ENCODE assay signal across 8 cellular contexts in the genomic region with DNA sequence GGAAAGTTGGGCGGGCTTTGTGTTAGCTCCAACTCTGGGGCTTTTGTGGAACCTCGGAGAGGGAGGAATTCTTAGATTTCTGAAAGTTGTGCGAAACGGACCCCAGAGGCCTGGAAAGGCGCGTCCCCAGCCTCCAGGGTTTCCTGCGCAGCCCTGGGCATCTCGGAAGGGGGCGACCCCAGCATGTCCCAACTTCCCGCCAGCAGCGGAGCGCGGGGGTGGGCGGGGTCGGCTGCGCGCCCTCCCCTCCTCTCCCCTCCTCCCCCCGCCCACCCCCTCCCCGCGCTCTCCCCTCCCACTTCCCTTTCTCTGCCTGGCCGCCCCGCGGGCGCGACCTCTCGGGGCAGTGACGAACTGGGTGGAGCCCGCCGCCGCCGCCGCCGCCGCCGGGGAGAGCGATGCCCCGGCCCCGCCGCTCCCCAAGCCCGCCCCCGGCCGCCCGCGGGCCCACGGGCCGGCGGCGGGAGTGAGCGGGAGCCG. TPM values are rescaled to one million over a fixed set of nuclear protein-coding genes. Genes with fewer than 3 reads are reported as not detected.
DNase-seq lines count a peak whose midpoint lies in the region; ATAC-seq and TF ChIP-seq lines count a peak whose summit lies in the region.

No MANE protein-coding gene starts in this region.

- TF ChIP-seq CTCF in colonic mucosa (IDR thresholded peaks at IDR 0.05) (no peak), left lung (IDR thresholded peaks at IDR 0.05) (no peak)

- H3K27ac ChIP-seq in colonic mucosa (peak overlapping the region; percentile 86), left lung (peak overlapping the region; percentile 94 to 97)

- H3K36me3 ChIP-seq in colonic mucosa (no peaks in the 10 kb centered on the region), left lung (no peaks in the 10 kb centered on the region)

- intact Hi-C loops in colonic mucosa (cut with DNase I), result loop anchor here (10.0 kb wide), 1 partner anchor 58 kb away; no protein-coding TSS in a partner anchor
- intact Hi-C loops in left lung (cut with DNase I), result no loop called here

- H3K27me3 ChIP-seq in colonic mucosa (no peaks in the 10 kb centered on the region), left lung (no peaks in the 10 kb centered on the region)

- no peaks in the 10 kb centered on the region for H3K4me1 ChIP-seq in colonic mucosa
- H3K4me1 ChIP-seq in left lung, result peaks cover 0 to 35% of the 10 kb centered on the region in 2 donors

- H3K9ac ChIP-seq in colonic mucosa (ENCODE audit: low read depth in 2 of 2, low read length in 2 of 2), result peak overlapping the region; percentile 32 to 91

- ATAC-seq in HG03025 (IDR thresholded peaks at IDR 0.05; ENCODE audit: low FRiP score, unreplicated experiment) (peak; percentile 72), left lung (peak; percentile 87)

- DNase-seq in SIG-M5 treated with dmso at 0.1 percent for 504 hours (lab: John Stamatoyannopoulos, UW; ENCODE audit: unreplicated experiment) (peak; percentile 68), SIG-M5 (lab: John Stamatoyannopoulos, UW) (no peak), NCI-H226 (peak; percentile 51), colonic mucosa (peak; percentile 82), left lung (peak; percentile 89 to 96)
- DNase-seq in activated CD4-positive, alpha-beta T cell treated with anti-CD3 and anti-CD28 coated beads for 48 hours, result peak; percentile 82
- DNase-seq in stimulated activated CD4-positive, alpha-beta T cell treated with anti-CD3 and anti-CD28 coated beads, Interleukin-4, amount 100 ng/mL, for 1 hour, result peak; percentile 79

- H3K9me3 ChIP-seq in colonic mucosa, result no peaks in the 10 kb centered on the region
- H3K9me3 ChIP-seq in left lung, result no peaks in the 10 kb centered on the region

- H3K4me3 ChIP-seq in colonic mucosa (peak overlapping the region; percentile 76), left lung (peak overlapping the region; percentile 78 to 82)

RNA-seq across cellular contexts. Expression of gene PTTG2, which starts 16.8 kb away (rescaled TPM):
- under 1 TPM in 1 of 2 donors, not detected in 1; 0.91 TPM for total RNA-seq in colonic mucosa
- under 1 TPM in 1 of 2 donors, not detected in 1; 0.58 TPM for total RNA-seq in left lung
